Comparison of ENCODE assay signal across 9 cellular contexts in the genomic region with DNA sequence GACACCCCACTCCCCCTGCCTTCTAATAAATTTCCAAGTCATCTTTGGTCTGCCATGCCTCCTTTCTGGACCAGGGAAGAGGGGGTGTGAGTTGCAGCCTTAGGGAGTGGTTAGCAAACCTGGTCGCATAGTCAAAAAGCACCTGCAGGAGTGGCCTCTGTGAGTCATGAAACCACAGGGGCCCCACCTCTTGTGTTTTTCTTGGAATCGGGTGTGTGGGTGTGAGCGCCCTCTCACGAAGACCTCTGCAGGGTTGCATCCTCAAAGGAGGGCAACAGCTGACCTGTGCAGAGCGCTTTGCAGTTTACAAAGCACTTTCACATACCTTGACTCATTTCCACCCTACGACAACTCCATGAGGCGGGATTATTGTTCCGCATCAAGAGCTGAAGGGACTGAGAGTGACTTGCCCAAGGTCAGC. TPM values are rescaled to one million over a fixed set of nuclear protein-coding genes. Genes with fewer than 3 reads are reported as not detected.
DNase-seq lines count a peak whose midpoint lies in the region; ATAC-seq, FAIRE-seq and TF ChIP-seq lines count a peak whose summit lies in the region.
"Had no signal": no experiment of that assay in that cellular context is flagged by ENCODE, and none has a peak within 500 bp of the region (broad histone marks: within the 10 kb centered on the region; RNA-seq: fewer than 3 reads in every experiment).

No MANE protein-coding gene starts in this region.

- peaks cover 2% of the 10 kb centered on the region for H3K9me3 Mint-ChIP-seq in neural progenitor cell

- no peaks in the 10 kb centered on the region for H3K9me1 ChIP-seq in K562 (ENCODE audit: control insufficient read depth, insufficient read depth, low read length)

- 4% methylated on average over 8 of the region's 8 CpGs for WGBS in K562 (ENCODE audit: insufficient coverage, low coverage, missing lambda C conversion rate)

- H3K4me1 Mint-ChIP-seq in neural progenitor cell, result peaks cover 8% of the 10 kb centered on the region

- no peaks in the 10 kb centered on the region for H3K36me3 Mint-ChIP-seq in neural progenitor cell

- no peaks in the 10 kb centered on the region for H3K36me3 ChIP-seq in K562 (ENCODE audit: control insufficient read depth, insufficient read depth, low read length)
- H3K36me3 ChIP-seq in neural progenitor cell, result no peaks in the 10 kb centered on the region

- H3K9ac ChIP-seq in K562 (ENCODE audit: insufficient read depth in 1 of 2, low read depth in 2 of 2, low read length in 2 of 2) (no peak overlapping the region), neural progenitor cell (no peak overlapping the region)

- H3K4me2 ChIP-seq in K562 (ENCODE audit: insufficient read depth, low read length) (no peak overlapping the region), neural progenitor cell (no peak overlapping the region)

- TF ChIP-seq EP300 in K562 (IDR thresholded peaks at IDR 0.05; ENCODE audit: low read length), result no peak

- no peak overlapping the region for H2AFZ ChIP-seq in K562 (ENCODE audit: low read depth, low read length)
- H2AFZ ChIP-seq in neural progenitor cell (replicated peaks), result no peak overlapping the region

- TF ChIP-seq RAD21 in K562 (CRISPR knock-in tag; conservative IDR thresholded peaks at IDR 0.05 in 1 of 2, IDR thresholded peaks at IDR 0.05 in 1 of 2), result no peak

- H3K9me3 ChIP-seq in K562 (replicated peaks; ENCODE audit: control insufficient read depth, insufficient read depth, low read depth, low read length) (no peaks in the 10 kb centered on the region), neural progenitor cell (ENCODE audit: low read depth) (no peaks in the 10 kb centered on the region)

- no peaks in the 10 kb centered on the region for H3K79me2 ChIP-seq in K562 (ENCODE audit: control insufficient read depth, insufficient read depth, low read length)
- no peaks in the 10 kb centered on the region for H3K79me2 ChIP-seq in neural progenitor cell (ENCODE audit: low read depth)

- no peak overlapping the region for H3K27ac Mint-ChIP-seq in neural progenitor cell

- peaks cover 2% of the 10 kb centered on the region for H3K27me3 Mint-ChIP-seq in neural progenitor cell (ENCODE audit: insufficient read depth, low read depth)

- no peak overlapping the region for H3K27ac ChIP-seq in K562 (ENCODE audit: extremely low read depth, low read depth, low read length)
- no peak overlapping the region for H3K27ac ChIP-seq in neural progenitor cell

- H3F3A ChIP-seq in neural progenitor cell (ENCODE audit: low read depth), result peaks cover 12% of the 10 kb centered on the region

- no peak for TF ChIP-seq POLR2A in K562 (conservative IDR thresholded peaks at IDR 0.05)

- POLR2A ChIA-PET in K562 (lab: Yijun Ruan, JAX), result no interaction called here

- H3K27me3 ChIP-seq in K562 (ENCODE audit: control insufficient read depth in 2 of 2, insufficient read depth in 2 of 2, low read length in 2 of 2) (peaks cover 0 to 11% of the 10 kb centered on the region in 2 experiments; a peak in 2 of 5 replicates), neural progenitor cell (peaks cover 10% of the 10 kb centered on the region)

- DNase-seq in T-helper 2 cell (peak in 4 of 5 experiments; percentile 26 to 99 (median 76)), K562 (ENCODE audit: extremely low read depth in 1 of 4, low spot score in 3 of 4) (peak in 3 of 4 experiments; percentile 17 to 36 (median 22)), NCI-H345 (lab: John Stamatoyannopoulos, UW) (no peak), neural progenitor cell (ENCODE audit: low spot score) (no peak), cardiac septum (ENCODE audit: low spot score) (no peak)
- DNase-seq in stimulated activated CD8-positive, alpha-beta memory T cell treated with anti-CD3 and anti-CD28 coated beads, Interleukin-4, amount 100 ng/mL, for 24 hours (ENCODE audit: low read depth), result peak; percentile 76

- H3K4me1 ChIP-seq in K562 (replicated peaks in 1 of 2; ENCODE audit: control insufficient read depth in 2 of 2, insufficient read depth in 2 of 2, low read length in 2 of 2), result peaks cover 0 to 4% of the 10 kb centered on the region in 2 experiments; a peak in 1 of 5 replicates
- H3K4me1 ChIP-seq in neural progenitor cell, result peaks cover 13% of the 10 kb centered on the region

- H4K20me1 ChIP-seq in K562 (replicated peaks; ENCODE audit: control insufficient read depth, insufficient read depth, low read length) (no peaks in the 10 kb centered on the region), neural progenitor cell (ENCODE audit: low read depth) (no peaks in the 10 kb centered on the region)

- intact Hi-C loops in K562 (cut with micrococcal nuclease) (loop anchor here (5.0 kb wide), 1 partner anchor 37 kb away; the partner anchor contains the start of gene TEX48), cardiac septum (cut with DNase I) (no loop called here)

- FAIRE-seq in K562 (lab: Jason Lieb, UNC), result no peak

- peak; percentile 87 for ATAC-seq in GM21723 (IDR thresholded peaks at IDR 0.05; ENCODE audit: unreplicated experiment)
- peak; percentile 74 for ATAC-seq in K562
- no peak for ATAC-seq in GM21786 (IDR thresholded peaks at IDR 0.05; ENCODE audit: unreplicated experiment)

- CTCF ChIA-PET in K562 (lab: Yijun Ruan, JAX; ENCODE audit: low intra/inter-chr PET ratio), result no interaction called here

- in situ Hi-C loops in K562 (cut with MboI), result no loop called here

- 0 out of 6 replicates have a peak, but pooled peaks of 1 of the 3 experiments have one; percentile 5 for TF ChIP-seq CTCF in K562 (IDR thresholded peaks at IDR 0.05 in 2 of 3, conservative IDR thresholded peaks at IDR 0.05 in 1 of 3; ENCODE audit: insufficient read depth in 2 of 3, low read depth in 1 of 3, low read length in 3 of 3)
- no peak for TF ChIP-seq CTCF in neural progenitor cell (IDR thresholded peaks at IDR 0.05)

- H3K4me3 ChIP-seq in K562 (no peak overlapping the region), neural progenitor cell (no peak overlapping the region)

- no TSS peak for BruUV-seq in K562 (replicated peaks; lab: Mats Ljungman, UMichigan)

- no peak overlapping the region for H3K4me3 Mint-ChIP-seq in neural progenitor cell

TF ChIP-seq in K562, 482 proteins besides CTCF, POLR2A, EP300 and RAD21 (continues in another document):
- TF ChIP-seq COPS2 (conservative IDR thresholded peaks at IDR 0.05), result no peak
- no peak for TF ChIP-seq NCOA2 (IDR thresholded peaks at IDR 0.05; ENCODE audit: partially characterized antibody in 2 of 2)
- peak; percentile 43; the same call in 1 of the 2 replicates for TF ChIP-seq JUND (IDR thresholded peaks at IDR 0.05; ENCODE audit: borderline replicate concordance, low read depth, low read length)
- TF ChIP-seq JUND (tag; IDR thresholded peaks at IDR 0.05; ENCODE audit: borderline replicate concordance, low read depth, low read length), result peak; percentile 33; the same call in 1 of the 3 replicates
- peak; percentile 67 for TF ChIP-seq EGR1 (conservative IDR thresholded peaks at IDR 0.05)
- no peak for TF ChIP-seq EHMT2 (IDR thresholded peaks at IDR 0.05)
- no peak for TF ChIP-seq RCOR1 (IDR thresholded peaks at IDR 0.05; ENCODE audit: borderline replicate concordance in 1 of 2, low read depth in 2 of 2, low read length in 2 of 2)
- TF ChIP-seq STAT5A (IDR thresholded peaks at IDR 0.05; ENCODE audit: borderline replicate concordance, low read length), result peak; percentile 62; the same call in 1 of the 2 replicates
- TF ChIP-seq SNIP1 (IDR thresholded peaks at IDR 0.05; ENCODE audit: low read depth), result no peak
- no peak for TF ChIP-seq CBX8 (IDR thresholded peaks at IDR 0.05; ENCODE audit: borderline replicate concordance, extremely low read depth, low read depth, low read length, poor library complexity, severe bottlenecking)
- TF ChIP-seq, protein P1, sequence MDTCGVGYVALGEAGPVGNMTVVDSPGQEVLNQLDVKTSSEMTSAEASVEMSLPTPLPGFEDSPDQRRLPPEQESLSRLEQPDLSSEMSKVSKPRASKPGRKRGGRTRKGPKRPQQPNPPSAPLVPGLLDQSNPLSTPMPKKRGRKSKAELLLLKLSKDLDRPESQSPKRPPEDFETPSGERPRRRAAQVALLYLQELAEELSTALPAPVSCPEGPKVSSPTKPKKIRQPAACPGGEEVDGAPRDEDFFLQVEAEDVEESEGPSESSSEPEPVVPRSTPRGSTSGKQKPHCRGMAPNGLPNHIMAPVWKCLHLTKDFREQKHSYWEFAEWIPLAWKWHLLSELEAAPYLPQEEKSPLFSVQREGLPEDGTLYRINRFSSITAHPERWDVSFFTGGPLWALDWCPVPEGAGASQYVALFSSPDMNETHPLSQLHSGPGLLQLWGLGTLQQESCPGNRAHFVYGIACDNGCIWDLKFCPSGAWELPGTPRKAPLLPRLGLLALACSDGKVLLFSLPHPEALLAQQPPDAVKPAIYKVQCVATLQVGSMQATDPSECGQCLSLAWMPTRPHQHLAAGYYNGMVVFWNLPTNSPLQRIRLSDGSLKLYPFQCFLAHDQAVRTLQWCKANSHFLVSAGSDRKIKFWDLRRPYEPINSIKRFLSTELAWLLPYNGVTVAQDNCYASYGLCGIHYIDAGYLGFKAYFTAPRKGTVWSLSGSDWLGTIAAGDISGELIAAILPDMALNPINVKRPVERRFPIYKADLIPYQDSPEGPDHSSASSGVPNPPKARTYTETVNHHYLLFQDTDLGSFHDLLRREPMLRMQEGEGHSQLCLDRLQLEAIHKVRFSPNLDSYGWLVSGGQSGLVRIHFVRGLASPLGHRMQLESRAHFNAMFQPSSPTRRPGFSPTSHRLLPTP (IDR thresholded peaks at IDR 0.05; ENCODE audit: borderline replicate concordance, extremely low read depth, insufficient read length), result no peak

RNA-seq across cellular contexts. Expression of gene TEX48, which starts 36.8 kb away (rescaled TPM):
- total RNA-seq in K562 (2011; cell fraction: chromatin; rRNA removed; ENCODE audit: low replicate concordance), result not detected in 2 replicates
- not detected in 2 replicates for total RNA-seq in K562 (2011; cell fraction: nucleolus; rRNA removed)
- not detected in 2 replicates for total RNA-seq in K562 (2011; cell fraction: nucleoplasm; rRNA removed)
- not detected in 2 replicates for total RNA-seq in K562 (2014; rRNA removed)
- total RNA-seq in K562 (2014; rRNA removed; fragmentation: Illumina TruSeq; extraction: Trizol), result not detected in 2 replicates
- not detected in 2 replicates for total RNA-seq in K562 (2015; rRNA removed; fragmentation: Illumina TruSeq; extraction: Trizol)
- total RNA-seq in K562 (2021), result not detected in 2 replicates
- polyA plus RNA-seq in K562 (2011; rRNA removed), result not detected in 2 replicates
- polyA plus RNA-seq in K562 (2011; cell fraction: cytosol; rRNA removed), result not detected in 2 replicates
- polyA plus RNA-seq in K562 (2011; cell fraction: nucleus; rRNA removed), result not detected in 2 replicates
- not detected in 2 replicates for polyA plus RNA-seq in K562 (2012)
- polyA plus RNA-seq in K562 (2014; fragmentation: Illumina TruSeq; extraction: Trizol), result not detected in 2 replicates
- polyA plus RNA-seq in K562 (2014; fragmentation: Nextera tagmentation; extraction: Ambion mirVana), result not detected
- polyA plus RNA-seq in K562 (2014; rRNA removed), result not detected in 2 replicates
- polyA minus RNA-seq in K562 (2011; rRNA and poly(A)+ RNA removed), result not detected in 2 replicates
- not detected in 2 replicates for polyA minus RNA-seq in K562 (2011; cell fraction: cytosol; rRNA and poly(A)+ RNA removed)
- polyA minus RNA-seq in K562 (2011; cell fraction: nucleus; rRNA and poly(A)+ RNA removed), result not detected in 2 replicates
- total RNA-seq in neural progenitor cell (ENCODE audit: low replicate concordance), result not detected in 2 replicates
- not detected for total RNA-seq in cardiac septum
- total RNA-seq: fibroblast of villous mesenchyme had no signal

Comparison
In these comparisons a context has a peak if more than half of its experiments do, and no peak if none do; other contexts are left out.
1. DNase-seq: peak in T-helper 2 cell (4 of 5), K562 (3 of 4) and stimulated activated CD8-positive, alpha-beta memory T cell treated with anti-CD3 and anti-CD28 coated beads, Interleukin-4, amount 100 ng/mL, for 24 hours (single experiment); none in NCI-H345 (single experiment), neural progenitor cell (single experiment) and cardiac septum (single experiment).